ENCODE assay signal across 18 cellular contexts in genomic region chr4:185311113-185311888, GRCh38.
DNase-seq lines count a peak whose midpoint lies in the region; ATAC-seq, FAIRE-seq and TF ChIP-seq lines count a peak whose summit lies in the region.
"Had no signal": no experiment of that assay in that cellular context is flagged by ENCODE, and none has a peak within 500 bp of the region (broad histone marks: within the 10 kb centered on the region; RNA-seq: fewer than 3 reads in every experiment).

No MANE protein-coding gene starts in this region.

- TF ChIP-seq CTCF in OCI-LY7 (conservative IDR thresholded peaks at IDR 0.05; ENCODE audit: low read length), result no peak

- no TSS peak for BruUV-seq in OCI-LY7 (replicated peaks; lab: Mats Ljungman, UMichigan)

- TF ChIP-seq POLR2A in GM12892 (IDR thresholded peaks at IDR 0.05; ENCODE audit: low read depth, low read length), result peak; percentile 35; the same call in 1 of the 2 replicates

- 0 out of 2 replicates have a peak, but pooled peaks cover 7% of the 10 kb centered on the region for H4K20me1 ChIP-seq in OCI-LY7 (ENCODE audit: insufficient read depth, low read length)

- H3K4me2 ChIP-seq in OCI-LY7 (ENCODE audit: low read length), result peak overlapping the region; percentile 74

- H3K4me1 ChIP-seq in OCI-LY7 (ENCODE audit: insufficient read depth, low read length, poor library complexity, severe bottlenecking), result peaks cover 57% of the 10 kb centered on the region
- H3K4me1 ChIP-seq: adrenal gland, heart left ventricle had no signal

- no peaks in the 10 kb centered on the region for H3K27me3 Mint-ChIP-seq in natural killer cell treated with Interleukin-12 subunit alpha and Interleukin-12 subunit beta and Interleukin-15 and Interleukin-18, amount 100 ng/mL, for 72 hours

- no peaks in the 10 kb centered on the region for H3K79me2 ChIP-seq in OCI-LY7 (ENCODE audit: insufficient read depth, low read depth, low read length)

- no peaks in the 10 kb centered on the region for H3K9me3 ChIP-seq in OCI-LY7 (ENCODE audit: low read length)
- H3K9me3 ChIP-seq: adrenal gland, heart left ventricle, thoracic aorta had no signal

- H3K4me1 Mint-ChIP-seq in natural killer cell treated with Interleukin-12 subunit alpha and Interleukin-12 subunit beta and Interleukin-15 and Interleukin-18, amount 100 ng/mL, for 72 hours (ENCODE audit: low read depth in 2 of 2), result peaks cover 0 to 7% of the 10 kb centered on the region in 2 donors

- POLR2A ChIA-PET in OCI-LY7 (lab: Charles Lee), result interaction anchor here (0.6 to 1.5 kb wide), 7 partner anchors 8 to 270 kb away, joined by 3 to 5 read pairs (median 3); partner anchors contain the start of genes ANKRD37, LRP2BP and SLC25A4

- H2AFZ ChIP-seq in OCI-LY7 (ENCODE audit: low read length), result no peak overlapping the region

- H3K36me3 Mint-ChIP-seq in natural killer cell treated with Interleukin-12 subunit alpha and Interleukin-12 subunit beta and Interleukin-15 and Interleukin-18, amount 100 ng/mL, for 72 hours, result peaks cover 37% of the 10 kb centered on the region

- H3K4me3 ChIP-seq in OCI-LY7 (ENCODE audit: low read depth, low read length, poor library complexity, severe bottlenecking), result no peak overlapping the region
- H3K4me3 ChIP-seq: adrenal gland, heart left ventricle, thoracic aorta had no signal

- no peaks in the 10 kb centered on the region for H3K9me2 ChIP-seq in OCI-LY7 (ENCODE audit: insufficient read depth, low read length)

- ATAC-seq in GM21381 (IDR thresholded peaks at IDR 0.05; ENCODE audit: unreplicated experiment), result peak; percentile 32
- peak; percentile 31 for ATAC-seq in HG02938 (IDR thresholded peaks at IDR 0.05; ENCODE audit: unreplicated experiment)
- ATAC-seq in GM19324 (IDR thresholded peaks at IDR 0.05; ENCODE audit: low FRiP score, unreplicated experiment), result no peak
- ATAC-seq in natural killer cell treated with Interleukin-12 subunit alpha and Interleukin-12 subunit beta and Interleukin-15 and Interleukin-18, amount 100 ng/mL, for 72 hours, result no peak
- ATAC-seq: activated T-cell treated with anti-CD3 and anti-CD28 coated beads, Interleukin-2, amount 50 U/mL, for 72 hours; heart left ventricle had no signal

- peaks cover 74% of the 10 kb centered on the region for H3K36me3 ChIP-seq in OCI-LY7 (ENCODE audit: insufficient read depth, low read length)
- H3K36me3 ChIP-seq: adrenal gland had no signal

- peak overlapping the region; percentile 4 for H3K27ac ChIP-seq in OCI-LY7 (ENCODE audit: low read depth, low read length, poor library complexity, severe bottlenecking)
- H3K27ac ChIP-seq: adrenal gland, heart left ventricle, RWPE1, thoracic aorta had no signal

- intact Hi-C loops in OCI-LY7 (cut with micrococcal nuclease; ENCODE audit: unreplicated experiment), result no loop called here

- CTCF ChIA-PET in OCI-LY7 (lab: Charles Lee; ENCODE audit: unreplicated experiment), result no interaction called here

- H3K27ac Mint-ChIP-seq in natural killer cell treated with Interleukin-12 subunit alpha and Interleukin-12 subunit beta and Interleukin-15 and Interleukin-18, amount 100 ng/mL, for 72 hours, result no peak overlapping the region
- H3K27ac Mint-ChIP-seq: activated T-cell treated with anti-CD3 and anti-CD28 coated beads, Interleukin-2, amount 50 U/mL, for 72 hours; T-helper 1 cell treated with Interleukin-12 subunit alpha and Interleukin-12 subunit beta and Interleukin-4 antibody, amounts not matched to agents 30 μg/mL and 1 μg/mL, for 36 hours had no signal

- peak; percentile 96 for FAIRE-seq in GM12892 (lab: Jason Lieb, UNC)
- FAIRE-seq: D721Med had no signal

- no peak overlapping the region for H3K4me3 Mint-ChIP-seq in natural killer cell treated with Interleukin-12 subunit alpha and Interleukin-12 subunit beta and Interleukin-15 and Interleukin-18, amount 100 ng/mL, for 72 hours
- H3K4me3 Mint-ChIP-seq: activated T-cell treated with anti-CD3 and anti-CD28 coated beads, Interleukin-2, amount 50 U/mL, for 72 hours; T-helper 1 cell treated with Interleukin-12 subunit alpha and Interleukin-12 subunit beta and Interleukin-4 antibody, amounts not matched to agents 30 μg/mL and 1 μg/mL, for 36 hours had no signal

- no peak for DNase-seq in GM12892 (ENCODE audit: insufficient read length)
- peak; percentile 14 for DNase-seq in OCI-LY7 (ENCODE audit: low spot score)
- no peak for DNase-seq in GDM1 (lab: John Stamatoyannopoulos, UW)
- DNase-seq in activated CD4-positive, CD25-positive, alpha-beta regulatory T cell (lab: John Stamatoyannopoulos, UW), result no peak
- DNase-seq in natural killer cell treated with Interleukin-12 subunit alpha and Interleukin-12 subunit beta and Interleukin-15 and Interleukin-18, amount 100 ng/mL, for 72 hours (ENCODE audit: low spot score), result no peak
- DNase-seq: activated T-cell treated with anti-CD3 and anti-CD28 coated beads, Interleukin-2, amount 50 U/mL, for 72 hours; adrenal gland; heart left ventricle; kidney glomerular epithelial cell; NCI-H1694 treated with DMSO at 0.1 percent for 48 hours; NCI-H526 treated with DMSO at 0.1 percent for 48 hours had no signal

- H3K9me3 Mint-ChIP-seq in natural killer cell treated with Interleukin-12 subunit alpha and Interleukin-12 subunit beta and Interleukin-15 and Interleukin-18, amount 100 ng/mL, for 72 hours, result no peaks in the 10 kb centered on the region
- H3K9me3 Mint-ChIP-seq: activated T-cell treated with anti-CD3 and anti-CD28 coated beads, Interleukin-2, amount 50 U/mL, for 72 hours had no signal

Comparison
In these comparisons a context has a peak if more than half of its experiments do, and no peak if none do; other contexts are left out.
1. ATAC-seq: peak in GM21381 (single experiment) and HG02938 (single experiment); none in GM19324 (single experiment) and natural killer cell treated with Interleukin-12 subunit alpha and Interleukin-12 subunit beta and Interleukin-15 and Interleukin-18, amount 100 ng/mL, for 72 hours (0 of 2).